8 cellular contexts compared by ENCODE assay signal in genomic region chr18:76524900-76525698, GRCh38. TPM values are rescaled to one million over a fixed set of nuclear protein-coding genes. Genes with fewer than 3 reads are reported as not detected.
DNase-seq lines count a peak whose midpoint lies in the region; ATAC-seq and TF ChIP-seq lines count a peak whose summit lies in the region.

No MANE protein-coding gene starts in this region.

- no peak for TF ChIP-seq EP300 in upper lobe of left lung (IDR thresholded peaks at IDR 0.05)

- WGBS in upper lobe of left lung, 2 donors: 32 to 39% methylated on average over 20 of the region's 20 CpGs

- TF ChIP-seq POLR2A in upper lobe of left lung (IDR thresholded peaks at IDR 0.05): no peak

- ATAC-seq in lower lobe of right lung (peak; percentile 50 to 75), upper lobe of left lung (ENCODE audit: low FRiP score in 2 of 2) (peak in 1 of 2 donors; percentile 71), HG03039 (IDR thresholded peaks at IDR 0.05; ENCODE audit: unreplicated experiment) (no peak)

- no peaks in the 10 kb centered on the region for H3K9me3 ChIP-seq in colonic mucosa
- no peaks in the 10 kb centered on the region for H3K9me3 ChIP-seq in lower lobe of right lung
- H3K9me3 ChIP-seq in upper lobe of left lung: no peaks in the 10 kb centered on the region

- DNase-seq in HCEC 1CT (peak; percentile 43), NCI-H345 (lab: John Stamatoyannopoulos, UW) (peak; percentile 92), colonic mucosa (no peak), lower lobe of right lung (no peak), upper lobe of left lung (no peak), OCI-M2 (lab: John Stamatoyannopoulos, UW; ENCODE audit: unreplicated experiment) (no peak)
- no peak for DNase-seq in NK-92 treated with Interleukin-12 subunit alpha and Interleukin-12 subunit beta, amount 100 ng/mL, for 24 hours (lab: John Stamatoyannopoulos, UW)

- TF ChIP-seq CTCF in colonic mucosa (IDR thresholded peaks at IDR 0.05): no peak
- no peak for TF ChIP-seq CTCF in lower lobe of right lung (IDR thresholded peaks at IDR 0.05)
- no peak for TF ChIP-seq CTCF in upper lobe of left lung (IDR thresholded peaks at IDR 0.05)

- no peaks in the 10 kb centered on the region for H3K4me1 ChIP-seq in colonic mucosa
- peaks cover 7% of the 10 kb centered on the region for H3K4me1 ChIP-seq in lower lobe of right lung
- H3K4me1 ChIP-seq in upper lobe of left lung: peaks cover 0 to 18% (median 16%) of the 10 kb centered on the region in 4 donors

- peak overlapping the region in 1 of 2 donors; percentile 21 for H3K9ac ChIP-seq in colonic mucosa (ENCODE audit: low read depth in 2 of 2, low read length in 2 of 2)

- H3K27ac ChIP-seq in colonic mucosa: peak overlapping the region; percentile 39
- H3K27ac ChIP-seq in lower lobe of right lung: peak overlapping the region; percentile 47
- peak overlapping the region in 1 of 4 donors; percentile 2 for H3K27ac ChIP-seq in upper lobe of left lung

- H3K27me3 ChIP-seq in colonic mucosa (no peaks in the 10 kb centered on the region), lower lobe of right lung (ENCODE audit: low read depth) (no peaks in the 10 kb centered on the region), upper lobe of left lung (no peaks in the 10 kb centered on the region)

- intact Hi-C loops in colonic mucosa (cut with DNase I): no loop called here
- intact Hi-C loops in lower lobe of right lung (cut with DNase I): no loop called here

- H3K4me3 ChIP-seq in colonic mucosa (peak overlapping the region; percentile 10), lower lobe of right lung (peak overlapping the region; percentile 35), upper lobe of left lung (peak overlapping the region in 3 of 4 donors; percentile 23 to 39 (median 33))

- H3K36me3 ChIP-seq in colonic mucosa (no peaks in the 10 kb centered on the region), lower lobe of right lung (no peaks in the 10 kb centered on the region), upper lobe of left lung (no peaks in the 10 kb centered on the region)

RNA-seq across cellular contexts. Expression of gene ZNF516, which starts 30.1 kb away (rescaled TPM):
- 10 to 100 TPM; 15.2 to 21.3 TPM for total RNA-seq in colonic mucosa
- 28.8 TPM for total RNA-seq in lower lobe of right lung
- 10 to 100 TPM; 21.9 to 44.3 (median 36.5) TPM for total RNA-seq in upper lobe of left lung

Comparison
In these comparisons a context has a peak if more than half of its experiments do, and no peak if none do; other contexts are left out.
1. DNase-seq: peak in HCEC 1CT (single experiment) and NCI-H345 (single experiment); none in colonic mucosa (single experiment), lower lobe of right lung (single experiment), upper lobe of left lung (0 of 2), OCI-M2 (single experiment) and NK-92 treated with Interleukin-12 subunit alpha and Interleukin-12 subunit beta, amount 100 ng/mL, for 24 hours (single experiment).
2. Peak in every context shown above with its lines, with median percentiles within 50 percentile points of each other: H3K4me3 ChIP-seq.